In the genomic region with DNA sequence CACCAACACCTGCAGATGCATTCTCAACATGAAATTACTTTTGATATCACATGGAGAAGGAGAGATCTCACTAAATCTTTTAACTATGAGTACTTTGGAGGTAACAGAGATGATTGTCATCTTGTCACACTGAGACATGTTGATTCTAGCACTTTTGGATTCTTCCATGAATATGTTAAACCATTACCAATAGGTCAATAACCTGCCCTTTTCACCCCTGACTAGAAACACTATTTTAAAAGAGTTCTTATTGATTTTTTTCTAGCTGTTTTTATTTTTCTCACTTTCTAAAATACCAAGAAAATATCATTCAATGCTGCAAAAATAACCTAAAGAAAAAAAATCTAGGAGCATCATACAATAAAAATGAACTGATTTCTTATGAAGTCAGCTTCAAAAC, we compare ENCODE assay signal across 9 cellular contexts. TPM values are rescaled to one million over a fixed set of nuclear protein-coding genes. Genes with fewer than 3 reads are reported as not detected.
"Had no signal": no experiment of that assay in that cellular context is flagged by ENCODE, and none has a peak within 500 bp of the region (broad histone marks: within the 10 kb centered on the region; RNA-seq: fewer than 3 reads in every experiment).

No MANE protein-coding gene starts in this region.

- FAIRE-seq: G401.6, GM12878, GM12891, GM12892, GM18507, GM19239 had no signal

- DNase-seq: GDM1, GF-D8 had no signal

- ATAC-seq: GM12878 had no signal

- H3K4me3 ChIP-seq: GM12878 had no signal

RNA-seq across cellular contexts. Expression of gene PCDH15, which starts 27.5 kb away (rescaled TPM):
- total RNA-seq: G401 had no signal
